Comparison of ENCODE assay signal across 15 cellular contexts in the genomic region with DNA sequence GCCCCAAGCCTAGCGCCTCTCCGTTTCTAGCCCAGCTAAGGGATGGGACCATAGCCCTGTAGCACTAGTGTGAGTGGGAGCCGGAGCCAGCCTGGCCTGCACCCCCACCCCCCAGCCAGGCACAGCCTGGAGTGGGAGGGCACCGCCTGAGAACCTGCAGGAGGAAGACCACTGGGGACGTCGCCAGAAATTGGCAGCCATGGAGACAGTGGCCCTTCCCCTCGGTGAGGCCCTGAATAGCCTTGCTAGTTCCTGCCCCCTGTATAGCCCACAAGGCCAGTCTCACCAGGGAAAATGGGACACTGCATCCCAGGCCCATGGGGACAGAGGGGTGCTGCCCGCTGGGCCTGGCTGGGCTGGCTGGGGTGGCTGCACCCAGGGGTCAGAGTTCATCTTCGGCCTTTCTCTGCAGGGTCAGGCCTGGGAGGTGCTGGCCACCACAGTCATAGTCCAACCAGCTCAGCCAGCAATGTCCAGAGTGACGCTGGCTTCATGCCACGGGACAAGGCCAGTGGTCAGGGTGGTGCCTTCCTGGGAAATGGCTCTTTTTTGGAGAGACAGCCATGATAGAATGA. TPM values are rescaled to one million over a fixed set of nuclear protein-coding genes. Genes with fewer than 3 reads are reported as not detected.
DNase-seq lines count a peak whose midpoint lies in the region; ATAC-seq and TF ChIP-seq lines count a peak whose summit lies in the region.
"Had no signal": no experiment of that assay in that cellular context is flagged by ENCODE, and none has a peak within 500 bp of the region (broad histone marks: within the 10 kb centered on the region; RNA-seq: fewer than 3 reads in every experiment).

No MANE protein-coding gene starts in this region.

- H3K27ac Mint-ChIP-seq in CD14-positive monocyte, result no peak overlapping the region
- H3K27ac Mint-ChIP-seq: GM23338 had no signal

- H3K14ac ChIP-seq in neuronal stem cell (ENCODE audit: low read length), result peak overlapping the region; percentile 86

- H3K9ac ChIP-seq in OCI-LY1 (ENCODE audit: low read length), result no peak overlapping the region; the same call in 1 of the 2 replicates
- peak overlapping the region; percentile 61 for H3K9ac ChIP-seq in neuronal stem cell (ENCODE audit: low read depth, low read length, poor library complexity)

- no peaks in the 10 kb centered on the region for H3K79me2 ChIP-seq in OCI-LY1 (ENCODE audit: insufficient read depth, low read length)

- 0 out of 2 replicates have a peak, but pooled peaks cover 3% of the 10 kb centered on the region for H3F3A ChIP-seq in OCI-LY1 (ENCODE audit: insufficient read depth, low read length)

- H3K4me2 ChIP-seq in OCI-LY1 (ENCODE audit: low read length) (no peak overlapping the region), neuronal stem cell (ENCODE audit: insufficient read depth, low read length, poor library complexity, severe bottlenecking) (no peak overlapping the region)

- H2BK12ac ChIP-seq in neuronal stem cell (ENCODE audit: low read length), result peak overlapping the region; percentile 85

- H2BK15ac ChIP-seq in neuronal stem cell (ENCODE audit: low read length), result peak overlapping the region; percentile 91

- peak overlapping the region; percentile 42 for H2BK5ac ChIP-seq in neuronal stem cell (ENCODE audit: low read length)

- H3K27me3 ChIP-seq in OCI-LY1 (ENCODE audit: insufficient read depth, low read length), result no peaks in the 10 kb centered on the region
- peaks cover 0 to 11% (median 0%) of the 10 kb centered on the region in 4 donors for H3K27me3 ChIP-seq in esophagus muscularis mucosa
- peaks cover 0 to 3% (median 0%) of the 10 kb centered on the region in 3 experiments for H3K27me3 ChIP-seq in neuronal stem cell (ENCODE audit: control insufficient read depth in 3 of 3, insufficient read depth in 3 of 3, low read depth in 1 of 3, low read length in 3 of 3)
- H3K27me3 ChIP-seq: adrenal gland, tibial nerve had no signal

- H3K23ac ChIP-seq in neuronal stem cell (ENCODE audit: low read depth, low read length, poor library complexity), result peak overlapping the region; percentile 25

- no peak for TF ChIP-seq EP300 in esophagus muscularis mucosa (IDR thresholded peaks at IDR 0.05)

- peaks cover 41% of the 10 kb centered on the region for H3K4me1 Mint-ChIP-seq in CD14-positive monocyte

- peaks cover 2 to 3% of the 10 kb centered on the region in 2 donors for H3K36me3 Mint-ChIP-seq in CD14-positive monocyte

- no peaks in the 10 kb centered on the region for H3K36me3 ChIP-seq in OCI-LY1 (ENCODE audit: insufficient read depth, low read length)
- H3K36me3 ChIP-seq in esophagus muscularis mucosa, result no peaks in the 10 kb centered on the region
- no peaks in the 10 kb centered on the region for H3K36me3 ChIP-seq in neuronal stem cell (replicated peaks in 1 of 2; ENCODE audit: control insufficient read depth in 2 of 2, insufficient read depth in 2 of 2, low read length in 2 of 2)
- H3K36me3 ChIP-seq: adrenal gland, cardiac muscle cell, gastrocnemius medialis, tibial nerve had no signal

- H3K18ac ChIP-seq in neuronal stem cell (ENCODE audit: low read length), result peak overlapping the region; percentile 97

- H2AFZ ChIP-seq in OCI-LY1 (ENCODE audit: low read length), result no peak overlapping the region
- H2AFZ ChIP-seq in neuronal stem cell (ENCODE audit: low read length), result peak overlapping the region; percentile 60

- no peak for TF ChIP-seq CTCF in CD14-positive monocyte (IDR thresholded peaks at IDR 0.05)
- no peak for TF ChIP-seq CTCF in OCI-LY1 (IDR thresholded peaks at IDR 0.05; ENCODE audit: low read length)
- TF ChIP-seq CTCF in esophagus muscularis mucosa (IDR thresholded peaks at IDR 0.05), result no peak

- H3K9me2 ChIP-seq in OCI-LY1 (ENCODE audit: low read depth, low read length), result no peaks in the 10 kb centered on the region

- peaks cover 96% of the 10 kb centered on the region for H3K4me1 ChIP-seq in OCI-LY1 (ENCODE audit: insufficient read depth, low read length, severe bottlenecking)
- peaks cover 33 to 55% (median 50%) of the 10 kb centered on the region in 4 donors for H3K4me1 ChIP-seq in esophagus muscularis mucosa
- H3K4me1 ChIP-seq in neuronal stem cell (ENCODE audit: control insufficient read depth in 2 of 2, insufficient read depth in 1 of 2, low read depth in 1 of 2, low read length in 2 of 2), result peaks cover 54 to 58% of the 10 kb centered on the region in 2 donors

- H3K27me3 Mint-ChIP-seq in CD14-positive monocyte (ENCODE audit: low read depth in 3 of 3), result peaks cover 2 to 7% (median 3%) of the 10 kb centered on the region in 3 donors

- intact Hi-C loops in CD14-positive monocyte (cut with micrococcal nuclease) (no loop called here), esophagus muscularis mucosa (cut with DNase I) (no loop called here)

- no peaks in the 10 kb centered on the region for H4K20me1 ChIP-seq in OCI-LY1 (ENCODE audit: insufficient read depth, low read length)

- ATAC-seq in HG03039 (IDR thresholded peaks at IDR 0.05; ENCODE audit: unreplicated experiment) (no peak), HG03460 (IDR thresholded peaks at IDR 0.05; ENCODE audit: unreplicated experiment) (no peak)

- no peak overlapping the region for H4K8ac ChIP-seq in neuronal stem cell (ENCODE audit: low read depth, low read length)

- peak; percentile 19 for DNase-seq in CD14-positive monocyte (ENCODE audit: low spot score)
- DNase-seq in esophagus muscularis mucosa (ENCODE audit: extremely low spot score), result peak; percentile 45
- DNase-seq in neuronal stem cell (ENCODE audit: low spot score), result no peak
- no peak for DNase-seq in cerebellar nuclear complex (lab: John Stamatoyannopoulos, UW)
- no peak for DNase-seq in activated naive CD4-positive, alpha-beta T cell (lab: John Stamatoyannopoulos, UW)
- DNase-seq: activated CD4-positive, CD25-positive, alpha-beta regulatory T cell; kidney glomerular epithelial cell had no signal

- H3K4me3 ChIP-seq in OCI-LY1 (ENCODE audit: low read depth, low read length, poor library complexity, severe bottlenecking) (no peak overlapping the region), esophagus muscularis mucosa (no peak overlapping the region), neuronal stem cell (ENCODE audit: low read length in 2 of 2) (no peak overlapping the region)
- H3K4me3 ChIP-seq: adrenal gland, cardiac muscle cell, gastrocnemius medialis, GM23338, tibial nerve had no signal

- 93% methylated on average over 8 of the region's 11 CpGs for WGBS in esophagus muscularis mucosa
- WGBS in neuronal stem cell (ENCODE audit: extremely low coverage in 2 of 2, insufficient read length in 2 of 2, insufficient replicate concordance in 1 of 2), 2 donors, result no CpG with 5 or more reads among the region's 11 CpGs

- H3K27ac ChIP-seq in OCI-LY1 (ENCODE audit: low read depth, low read length, poor library complexity, severe bottlenecking), result peak overlapping the region; percentile 93
- H3K27ac ChIP-seq in esophagus muscularis mucosa (replicated peaks in 1 of 4), result no peak overlapping the region
- no peak overlapping the region for H3K27ac ChIP-seq in neuronal stem cell (replicated peaks; ENCODE audit: low read length)
- H3K27ac ChIP-seq: adrenal gland, cardiac muscle cell, gastrocnemius medialis, tibial nerve had no signal

- H3K9me3 Mint-ChIP-seq in CD14-positive monocyte, result peaks cover 0 to 3% (median 0%) of the 10 kb centered on the region in 7 donors
- H3K9me3 Mint-ChIP-seq: GM23338 had no signal

- H3K4me3 Mint-ChIP-seq in CD14-positive monocyte, result no peak overlapping the region
- H3K4me3 Mint-ChIP-seq: GM23338 had no signal

- peak overlapping the region; percentile 99 for H2AK5ac ChIP-seq in neuronal stem cell (ENCODE audit: low read depth, low read length)

- no peak for TF ChIP-seq POLR2A in esophagus muscularis mucosa (IDR thresholded peaks at IDR 0.05; ENCODE audit: low read depth)

- no peaks in the 10 kb centered on the region for H3K9me3 ChIP-seq in OCI-LY1 (ENCODE audit: low read length)
- H3K9me3 ChIP-seq in esophagus muscularis mucosa, result no peaks in the 10 kb centered on the region
- H3K9me3 ChIP-seq in neuronal stem cell (replicated peaks in 1 of 2; ENCODE audit: control insufficient read depth in 2 of 2, insufficient read depth in 1 of 2, low read depth in 1 of 2, low read length in 2 of 2), result no peaks in the 10 kb centered on the region
- H3K9me3 ChIP-seq: adrenal gland, gastrocnemius medialis, tibial nerve had no signal

- peak overlapping the region; percentile 49 for H2BK120ac ChIP-seq in neuronal stem cell (ENCODE audit: low read depth, low read length)

- no peaks in the 10 kb centered on the region for H3K79me1 ChIP-seq in neuronal stem cell (ENCODE audit: low read depth, low read length)

- H4K91ac ChIP-seq in neuronal stem cell (ENCODE audit: low read depth, low read length, poor library complexity), result peak overlapping the region; percentile 22

- H3K4ac ChIP-seq in neuronal stem cell (ENCODE audit: low read length), result peak overlapping the region; percentile 79

RNA-seq across cellular contexts. Expression of a gene that starts 22.5 kb away (rescaled TPM):
- 10 to 100 TPM; 22.5 to 28.0 TPM for polyA plus RNA-seq in CD14-positive monocyte
- 100 to 1,000 TPM in 1 of 4 donors, 10 to 100 TPM in 3; 57.3 to 109 (median 74.2) TPM for total RNA-seq in esophagus muscularis mucosa
- polyA plus RNA-seq in neuronal stem cell (2013, experiment 1 of 2), result 42.9 TPM
- polyA plus RNA-seq in neuronal stem cell (2013, experiment 2 of 2), result 42.1 TPM

Comparison
In these comparisons a context has a peak if more than half of its experiments do, and no peak if none do; other contexts are left out.
1. DNase-seq: peak in CD14-positive monocyte (single experiment) and esophagus muscularis mucosa (single experiment); none in neuronal stem cell (single experiment), cerebellar nuclear complex (0 of 2) and activated naive CD4-positive, alpha-beta T cell (0 of 4).